Comparison of ENCODE assay signal across 2 cellular contexts in the genomic region with DNA sequence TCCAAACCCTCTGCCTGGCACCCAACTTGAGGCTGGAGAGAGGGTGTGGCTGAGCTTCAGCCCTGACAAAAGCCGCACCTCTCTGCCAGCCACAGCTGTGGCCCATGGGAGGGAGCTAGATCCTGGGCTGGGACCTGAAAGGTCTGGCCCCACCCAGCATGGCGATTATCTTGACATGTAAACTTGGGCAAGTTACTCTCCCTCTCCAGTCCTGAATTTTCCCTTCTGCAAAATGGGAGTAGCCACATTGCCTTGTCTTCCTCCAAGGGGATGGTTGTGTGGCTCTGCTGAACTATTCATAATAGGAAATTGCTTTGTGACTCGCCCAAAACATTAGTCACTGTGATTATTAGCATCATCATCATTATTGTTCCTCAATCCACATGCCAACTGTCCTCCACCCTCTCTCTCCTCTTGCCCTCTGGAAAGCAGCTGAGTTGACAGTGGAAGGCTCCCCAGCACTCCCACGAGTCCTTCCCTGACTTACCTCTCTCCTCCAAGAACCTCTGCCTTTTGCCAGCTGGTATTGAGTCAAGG.
TF ChIP-seq lines count a peak whose summit lies in the region.

No MANE protein-coding gene starts in this region.

TF ChIP-seq in K562, 482 proteins besides CTCF, POLR2A, EP300 and RAD21:
- TF ChIP-seq ZNF316 (IDR thresholded peaks at IDR 0.05) = peak; percentile 45; the same call in 1 of the 2 replicates
- TF ChIP-seq ZNF224 (CRISPR knock-in tag; IDR thresholded peaks at IDR 0.05) = no peak

TF ChIP-seq in HEK293T, 16 proteins besides CTCF, POLR2A, EP300 and RAD21:
- TF ChIP-seq TARDBP (IDR thresholded peaks at IDR 0.05) (no peak), HDGF (IDR thresholded peaks at IDR 0.05; ENCODE audit: borderline replicate concordance) (no peak), FOXK2 (IDR thresholded peaks at IDR 0.05) (no peak), ZNF384 (IDR thresholded peaks at IDR 0.05) (no peak), ARNT (IDR thresholded peaks at IDR 0.05) (no peak), L3MBTL2 (conservative IDR thresholded peaks at IDR 0.05) (no peak), SP1 (IDR thresholded peaks at IDR 0.05) (no peak), BHLHE40 (IDR thresholded peaks at IDR 0.05; ENCODE audit: borderline replicate concordance) (no peak), ELF4 (IDR thresholded peaks at IDR 0.05) (no peak), CTBP1 (IDR thresholded peaks at IDR 0.05; ENCODE audit: borderline replicate concordance) (no peak), FOXM1 (IDR thresholded peaks at IDR 0.05; ENCODE audit: borderline replicate concordance) (no peak), LEF1 (IDR thresholded peaks at IDR 0.05; ENCODE audit: borderline replicate concordance) (no peak), SUZ12 (IDR thresholded peaks at IDR 0.05) (no peak)
- TF ChIP-seq, protein P1, sequence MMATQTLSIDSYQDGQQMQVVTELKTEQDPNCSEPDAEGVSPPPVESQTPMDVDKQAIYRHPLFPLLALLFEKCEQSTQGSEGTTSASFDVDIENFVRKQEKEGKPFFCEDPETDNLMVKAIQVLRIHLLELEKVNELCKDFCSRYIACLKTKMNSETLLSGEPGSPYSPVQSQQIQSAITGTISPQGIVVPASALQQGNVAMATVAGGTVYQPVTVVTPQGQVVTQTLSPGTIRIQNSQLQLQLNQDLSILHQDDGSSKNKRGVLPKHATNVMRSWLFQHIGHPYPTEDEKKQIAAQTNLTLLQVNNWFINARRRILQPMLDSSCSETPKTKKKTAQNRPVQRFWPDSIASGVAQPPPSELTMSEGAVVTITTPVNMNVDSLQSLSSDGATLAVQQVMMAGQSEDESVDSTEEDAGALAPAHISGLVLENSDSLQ (IDR thresholded peaks at IDR 0.05) = no peak
